Comparison of ENCODE assay signal across 3 cellular contexts in the genomic region with DNA sequence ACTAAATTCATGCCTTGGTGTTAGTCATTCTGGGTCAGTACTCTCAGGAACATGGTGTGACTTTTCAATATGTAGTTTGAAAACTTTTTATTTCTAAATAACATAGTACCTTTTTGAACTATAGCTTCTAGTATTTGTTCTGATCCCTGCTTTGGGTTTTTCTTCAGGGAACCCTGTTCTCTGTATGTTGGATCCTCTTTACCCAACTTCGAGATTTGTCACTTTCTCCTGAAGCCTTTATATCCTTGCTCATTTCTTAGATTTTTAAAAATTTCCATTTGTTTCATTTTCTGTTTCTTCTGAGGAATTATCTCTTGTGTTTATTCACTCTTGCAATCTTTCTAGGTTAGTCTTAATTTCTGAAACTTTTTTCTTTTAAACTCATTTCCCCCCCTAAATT.
"Had no signal": no experiment of that assay in that cellular context is flagged by ENCODE, and none has a peak within 500 bp of the region (broad histone marks: within the 10 kb centered on the region; RNA-seq: fewer than 3 reads in every experiment).

No MANE protein-coding gene starts in this region.

- H3K4me3 ChIP-seq: GM12878 had no signal

- DNase-seq: GDM1, GF-D8 had no signal
